Comparison of ENCODE assay signal across 12 cellular contexts in the genomic region with DNA sequence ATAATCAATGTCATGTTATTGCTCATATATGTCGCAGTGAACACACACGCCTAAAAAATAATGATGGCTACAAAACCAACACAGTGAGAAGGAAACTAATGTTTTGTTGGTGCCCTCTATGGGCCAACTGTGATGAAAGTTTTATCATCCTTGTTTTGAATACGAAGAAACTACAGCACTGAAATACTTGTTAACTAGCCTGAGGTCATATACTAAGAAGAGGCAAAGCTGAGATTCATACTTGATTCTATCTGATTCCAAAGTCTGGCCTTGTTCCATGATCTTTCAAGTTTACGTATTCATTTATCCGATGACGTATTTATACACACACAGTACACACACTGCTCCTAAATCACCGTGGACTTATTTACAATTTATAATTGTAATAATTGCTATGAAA. TPM values are rescaled to one million over a fixed set of nuclear protein-coding genes. Genes with fewer than 3 reads are reported as not detected.
DNase-seq lines count a peak whose midpoint lies in the region; ATAC-seq, FAIRE-seq and TF ChIP-seq lines count a peak whose summit lies in the region.
"Had no signal": no experiment of that assay in that cellular context is flagged by ENCODE, and none has a peak within 500 bp of the region (broad histone marks: within the 10 kb centered on the region; RNA-seq: fewer than 3 reads in every experiment).

No MANE protein-coding gene starts in this region.

- H2AFZ ChIP-seq in mammary epithelial cell (ENCODE audit: low read depth, low read length), result no peak overlapping the region

- CTCF ChIA-PET in mammary epithelial cell (lab: Charles Lee; ENCODE audit: low non-redundant PET), result no interaction called here

- DNase-seq in NCI-H1417 (lab: John Stamatoyannopoulos, UW) (peak; percentile 32 to 59 (median 54)), NCI-H1417 treated with DMSO at 0.1 percent for 48 hours (lab: John Stamatoyannopoulos, UW) (no peak), MV-4-11 (lab: John Stamatoyannopoulos, UW) (peak; percentile 6), mammary epithelial cell (peak; percentile 23), pons (ENCODE audit: low spot score) (peak; percentile 48), GM12891 (ENCODE audit: insufficient read length, low spot score) (no peak)
- no peak for DNase-seq in stimulated activated naive B cell treated with anti-CD40 and anti-IgM and Interleukin-4, amounts not matched to agents 10 μg/mL and 1 μg/mL and 100 μg/mL, for 72 hours
- DNase-seq in stimulated activated CD4-positive, alpha-beta T cell treated with anti-CD3 and anti-CD28 coated beads, Interleukin-12 subunit alpha, Interleukin-12 subunit beta, amount 100 ng/mL, for 4 hours, result no peak
- DNase-seq: ovary, Right ventricle myocardium superior had no signal

- dilution Hi-C loops in mammary epithelial cell (cut with HindIII; ENCODE audit: low sequenced_read_pairs), result no loop called here

- peaks cover 0 to 2% of the 10 kb centered on the region in 2 donors for H3K36me3 Mint-ChIP-seq in stimulated activated naive B cell treated with anti-CD40 and anti-IgM and Interleukin-4, amounts not matched to agents 10 μg/mL and 1 μg/mL and 100 μg/mL, for 72 hours

- H3K36me3 ChIP-seq in mammary epithelial cell (ENCODE audit: insufficient read depth, low read length), result no peaks in the 10 kb centered on the region
- H3K36me3 ChIP-seq: BLaER1 treated with 17β-estradiol and CSF1 and Interleukin-3, amounts not matched to agents 10 nM and 100 nM; ovary had no signal

- H3K9me3 ChIP-seq in mammary epithelial cell (replicated peaks; ENCODE audit: insufficient read depth, low read length), result no peaks in the 10 kb centered on the region
- H3K9me3 ChIP-seq: BLaER1 treated with 17β-estradiol and CSF1 and Interleukin-3, amounts not matched to agents 10 nM and 100 nM; ovary had no signal

- peak; percentile 19 to 47 for TF ChIP-seq CTCF in mammary epithelial cell (conservative IDR thresholded peaks at IDR 0.05 in 1 of 2, IDR thresholded peaks at IDR 0.05 in 1 of 2; ENCODE audit: extremely low read depth in 1 of 2, insufficient read depth in 1 of 2, low read depth in 1 of 2, low read length in 2 of 2)

- H3K4me1 Mint-ChIP-seq in stimulated activated naive B cell treated with anti-CD40 and anti-IgM and Interleukin-4, amounts not matched to agents 10 μg/mL and 1 μg/mL and 100 μg/mL, for 72 hours, result peaks cover 4 to 6% of the 10 kb centered on the region in 2 donors

- no TSS peak for BruUV-seq in mammary epithelial cell (replicated peaks; lab: Mats Ljungman, UMichigan)

- no peak for ATAC-seq in stimulated activated naive B cell treated with anti-CD40 and anti-IgM and Interleukin-4, amounts not matched to agents 10 μg/mL and 1 μg/mL and 100 μg/mL, for 72 hours (replicated peaks)

- peaks cover 22 to 31% of the 10 kb centered on the region in 2 donors for H3K27me3 Mint-ChIP-seq in stimulated activated naive B cell treated with anti-CD40 and anti-IgM and Interleukin-4, amounts not matched to agents 10 μg/mL and 1 μg/mL and 100 μg/mL, for 72 hours

- H3K27me3 ChIP-seq in mammary epithelial cell (ENCODE audit: insufficient read depth, low read length), result no peaks in the 10 kb centered on the region
- H3K27me3 ChIP-seq: BLaER1 treated with 17β-estradiol and CSF1 and Interleukin-3, amounts not matched to agents 10 nM and 100 nM; ovary had no signal

- in situ Hi-C loops in mammary epithelial cell (cut with MboI; ENCODE audit: low sequenced_read_pairs in 2 of 2), result no loop called here

- intact Hi-C loops in mammary epithelial cell (cut with micrococcal nuclease), result loop anchor here (1.0 to 10.0 kb wide), 2 partner anchors 509 to 1045 kb away; no protein-coding TSS in a partner anchor

- H3K4me3 ChIP-seq in mammary epithelial cell (replicated peaks in 1 of 3; ENCODE audit: insufficient read depth in 1 of 3, low read depth in 2 of 3, low read length in 3 of 3), result no peak overlapping the region
- H3K4me3 ChIP-seq: BLaER1 treated with 17β-estradiol and CSF1 and Interleukin-3, amounts not matched to agents 10 nM and 100 nM; ovary had no signal

- H3K79me2 ChIP-seq in mammary epithelial cell (ENCODE audit: insufficient read depth, low read length), result no peaks in the 10 kb centered on the region

- H3K9ac ChIP-seq in mammary epithelial cell (ENCODE audit: insufficient read depth, low read length), result no peak overlapping the region
- H3K9ac ChIP-seq: BLaER1 treated with 17β-estradiol and CSF1 and Interleukin-3, amounts not matched to agents 10 nM and 100 nM had no signal

- TF ChIP-seq POLR2A in GM12891 (IDR thresholded peaks at IDR 0.05; ENCODE audit: low read depth, low read length), result no peak

- 29% methylated on average over 7 of the region's 7 CpGs for WGBS in mammary epithelial cell (ENCODE audit: low coverage, missing lambda C conversion rate)

- no peak overlapping the region for H3K27ac Mint-ChIP-seq in stimulated activated naive B cell treated with anti-CD40 and anti-IgM and Interleukin-4, amounts not matched to agents 10 μg/mL and 1 μg/mL and 100 μg/mL, for 72 hours

- H4K20me1 ChIP-seq in mammary epithelial cell (ENCODE audit: insufficient read depth, low read length), result no peaks in the 10 kb centered on the region
- H4K20me1 ChIP-seq: BLaER1 treated with 17β-estradiol and CSF1 and Interleukin-3, amounts not matched to agents 10 nM and 100 nM had no signal

- H3K4me2 ChIP-seq in mammary epithelial cell (ENCODE audit: insufficient read depth, low read depth, low read length), result no peak overlapping the region
- H3K4me2 ChIP-seq: BLaER1 treated with 17β-estradiol and CSF1 and Interleukin-3, amounts not matched to agents 10 nM and 100 nM had no signal

- no peaks in the 10 kb centered on the region for H3K4me1 ChIP-seq in mammary epithelial cell (ENCODE audit: insufficient read depth, low read length)

- H3K4me3 Mint-ChIP-seq in stimulated activated naive B cell treated with anti-CD40 and anti-IgM and Interleukin-4, amounts not matched to agents 10 μg/mL and 1 μg/mL and 100 μg/mL, for 72 hours, result no peak overlapping the region

- H3K27ac ChIP-seq in mammary epithelial cell (ENCODE audit: insufficient read depth, low read depth, low read length), result no peak overlapping the region
- H3K27ac ChIP-seq: BLaER1 treated with 17β-estradiol and CSF1 and Interleukin-3, amounts not matched to agents 10 nM and 100 nM; ovary had no signal

- FAIRE-seq in GM12891 (lab: Jason Lieb, UNC), result no peak
- FAIRE-seq: colon had no signal

- H3K9me3 Mint-ChIP-seq in stimulated activated naive B cell treated with anti-CD40 and anti-IgM and Interleukin-4, amounts not matched to agents 10 μg/mL and 1 μg/mL and 100 μg/mL, for 72 hours, result peaks cover 5% of the 10 kb centered on the region in 2 donors

TF ChIP-seq in GM12891, 5 proteins besides CTCF, POLR2A, EP300 and RAD21:
- TF ChIP-seq POLR2AphosphoS5 (IDR thresholded peaks at IDR 0.05; ENCODE audit: low read depth, low read length) (no peak), SPI1 (IDR thresholded peaks at IDR 0.05; ENCODE audit: low read depth, low read length) (no peak)

RNA-seq across cellular contexts. Expression of gene DRD1, which starts 16.1 kb away (rescaled TPM):
- total RNA-seq in mammary epithelial cell, result not detected
- not detected for polyA plus RNA-seq in mammary epithelial cell
- not detected for polyA minus RNA-seq in mammary epithelial cell
- polyA plus RNA-seq in GM12891 (2012; ENCODE audit: low read depth, missing spikeins), result not detected
- total RNA-seq: Right ventricle myocardium superior had no signal

RNA-seq across cellular contexts. Expression of gene SFXN1, which starts 18.2 kb away (rescaled TPM):
- 10 to 100 TPM; 75.8 to 79.4 TPM for total RNA-seq in mammary epithelial cell
- polyA plus RNA-seq in mammary epithelial cell, result 155 TPM
- 260 TPM for polyA minus RNA-seq in mammary epithelial cell
- polyA plus RNA-seq in GM12891 (2012; ENCODE audit: low read depth, missing spikeins), result 72.0 TPM

Comparison
In these comparisons a context has a peak if more than half of its experiments do, and no peak if none do; other contexts are left out.
1. DNase-seq: peak in NCI-H1417 (3 of 3), MV-4-11 (single experiment), mammary epithelial cell (single experiment) and pons (single experiment); none in NCI-H1417 treated with DMSO at 0.1 percent for 48 hours (single experiment), stimulated activated naive B cell treated with anti-CD40 and anti-IgM and Interleukin-4, amounts not matched to agents 10 μg/mL and 1 μg/mL and 100 μg/mL, for 72 hours (single experiment), stimulated activated CD4-positive, alpha-beta T cell treated with anti-CD3 and anti-CD28 coated beads, Interleukin-12 subunit alpha, Interleukin-12 subunit beta, amount 100 ng/mL, for 4 hours (single experiment) and GM12891 (single experiment).